ENCODE assay signal across 8 cellular contexts in the genomic region with DNA sequence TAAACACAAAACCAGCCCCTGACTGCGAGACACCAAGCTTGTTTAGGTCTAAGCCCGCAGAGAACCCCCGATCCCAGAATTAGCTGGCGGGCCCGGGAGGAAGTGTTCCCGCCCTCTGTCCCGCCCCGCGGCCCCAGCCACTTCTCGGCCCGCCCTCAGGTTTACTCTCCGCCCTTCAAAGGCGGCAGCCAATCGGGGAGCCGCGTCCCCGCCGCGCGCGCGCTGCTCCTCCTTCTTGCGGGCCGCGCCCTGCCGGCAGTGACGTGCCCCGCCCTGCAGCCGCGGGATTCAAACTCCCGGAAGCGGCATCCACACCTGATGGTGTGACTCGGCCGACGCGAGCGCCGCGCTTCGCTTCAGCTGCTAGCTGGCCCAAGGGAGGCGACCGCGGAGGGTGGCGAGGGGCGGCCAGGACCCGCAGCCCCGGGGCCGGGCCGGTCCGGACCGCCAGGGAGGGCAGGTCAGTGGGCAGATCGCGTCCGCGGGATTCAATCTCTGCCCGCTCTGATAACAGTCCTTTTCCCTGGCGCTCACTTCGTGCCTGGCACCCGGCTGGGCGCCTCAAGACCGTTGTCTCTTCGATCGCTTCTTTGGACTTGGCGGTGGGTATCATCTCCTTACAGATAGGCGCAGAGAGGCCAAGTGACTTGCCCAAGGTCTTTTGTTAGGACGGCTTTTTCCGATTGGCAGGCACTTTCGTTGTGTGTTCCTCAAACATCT. TPM values are rescaled to one million over a fixed set of nuclear protein-coding genes. Genes with fewer than 3 reads are reported as not detected.
DNase-seq lines count a peak whose midpoint lies in the region; ATAC-seq and TF ChIP-seq lines count a peak whose summit lies in the region.

CEP55 (plus strand) TSS at position 291 of the 720 bp plus-strand sequence. CDS start 3,440 bp downstream, outside the sequence.

- TF ChIP-seq CTCF in endodermal cell (conservative IDR thresholded peaks at IDR 0.05), result peak; percentile 11

- peak within 1 kb of the TSS; percentile 79 for H3K4me3 Mint-ChIP-seq in endodermal cell

- no peaks in the 10 kb centered on the region for H3K9me3 ChIP-seq in endodermal cell (ENCODE audit: control insufficient read depth, low read length)
- H3K9me3 ChIP-seq in mesodermal cell (ENCODE audit: control insufficient read depth, low read length), result no peaks in the 10 kb centered on the region

- H3K9ac ChIP-seq in endodermal cell (ENCODE audit: extremely low read depth, low read length, poor library complexity, severe bottlenecking), result peak within 1 kb of the TSS; percentile 74

- WGBS in endodermal cell (ENCODE audit: insufficient coverage in 1 of 2, insufficient read length in 1 of 2), 2 experiments, result 1 to 2% methylated on average over 25 to 68 of the region's 68 CpGs
- 0 to 1% methylated on average over 49 to 62 of the region's 68 CpGs for WGBS in mesodermal cell (ENCODE audit: insufficient coverage in 2 of 2), 2 experiments

- peak; percentile 99 for ATAC-seq in GM21381 (IDR thresholded peaks at IDR 0.05; ENCODE audit: unreplicated experiment)

- H3K4me1 ChIP-seq in endodermal cell (ENCODE audit: control insufficient read depth, insufficient read depth, low read length) (peaks cover 17% of the 10 kb centered on the region), mesodermal cell (ENCODE audit: control insufficient read depth, insufficient read depth, low read length, poor library complexity, severe bottlenecking) (no peaks in the 10 kb centered on the region)

- H3K36me3 ChIP-seq in endodermal cell (ENCODE audit: control insufficient read depth, insufficient read depth, low read length) (peaks cover 24% of the 10 kb centered on the region), mesodermal cell (ENCODE audit: control insufficient read depth, insufficient read depth, low read length) (peaks cover 3% of the 10 kb centered on the region)

- H3K27ac ChIP-seq in endodermal cell (ENCODE audit: low read depth, low read length) (peak within 1 kb of the TSS; percentile 39), mesodermal cell (ENCODE audit: low read depth, low read length, severe bottlenecking) (peak within 1 kb of the TSS; percentile 70)

- peak; percentile 81 for DNase-seq in COR-L47 (lab: John Stamatoyannopoulos, UW)
- peak in 75 of 76 experiments; percentile 21 to 93 (median 85) for DNase-seq in HUDEP-2 (lab: John Stamatoyannopoulos, UW; ENCODE audit: unreplicated experiment in 76 of 76)
- peak; percentile 93 for DNase-seq in NOMO-1 treated with dmso at 0.1 percent for 144 hours (lab: John Stamatoyannopoulos, UW; ENCODE audit: unreplicated experiment)
- DNase-seq in activated CD8-positive, alpha-beta memory T cell treated with anti-CD3 and anti-CD28 coated beads for 4 hours (ENCODE audit: low read depth in 2 of 2), result peak; percentile 88 to 90
- DNase-seq in endodermal cell, result peak; percentile 99
- DNase-seq in stimulated activated CD8-positive, alpha-beta memory T cell treated with anti-CD3 and anti-CD28 coated beads, Interleukin-15, amount 100 ng/mL, for 24 hours (ENCODE audit: low read depth), result peak; percentile 92

- H3K27ac Mint-ChIP-seq in endodermal cell, result peak within 1 kb of the TSS; percentile 93

- no peaks in the 10 kb centered on the region for H3K27me3 ChIP-seq in endodermal cell (ENCODE audit: control insufficient read depth, insufficient read depth, low read length, poor library complexity, severe bottlenecking)

- H3K36me3 Mint-ChIP-seq in endodermal cell (ENCODE audit: low read depth), result peaks cover 18% of the 10 kb centered on the region

- no peaks in the 10 kb centered on the region for H3K27me3 Mint-ChIP-seq in endodermal cell (ENCODE audit: insufficient read depth)

- peak within 1 kb of the TSS; percentile 96 for H3K4me3 ChIP-seq in endodermal cell (ENCODE audit: low read length)
- peak within 1 kb of the TSS; percentile 73 for H3K4me3 ChIP-seq in mesodermal cell (ENCODE audit: extremely low read depth, insufficient read depth, low read length, poor library complexity, severe bottlenecking)

- peaks cover 35% of the 10 kb centered on the region for H3K4me1 Mint-ChIP-seq in endodermal cell

- H3K9me3 Mint-ChIP-seq in endodermal cell, result peaks cover 3% of the 10 kb centered on the region

RNA-seq across cellular contexts. Expression of gene CEP55, which starts in this region (rescaled TPM):
- total RNA-seq in endodermal cell, result 10 to 100 TPM; 50.3 to 66.8 TPM
- 39.2 TPM for polyA plus RNA-seq in endodermal cell (2013, experiment 1 of 2)
- 45.6 TPM for polyA plus RNA-seq in endodermal cell (2013, experiment 2 of 2)
- polyA plus RNA-seq in mesodermal cell (2013, experiment 1 of 2), result 28.3 TPM
- polyA plus RNA-seq in mesodermal cell (2013, experiment 2 of 2), result 35.5 TPM

Comparison
In these comparisons a context has a peak if more than half of its experiments do, and no peak if none do; other contexts are left out.
1. Peak in every context shown above with its lines: DNase-seq, ATAC-seq, H3K4me3 ChIP-seq and H3K27ac ChIP-seq.